In the genomic region with DNA sequence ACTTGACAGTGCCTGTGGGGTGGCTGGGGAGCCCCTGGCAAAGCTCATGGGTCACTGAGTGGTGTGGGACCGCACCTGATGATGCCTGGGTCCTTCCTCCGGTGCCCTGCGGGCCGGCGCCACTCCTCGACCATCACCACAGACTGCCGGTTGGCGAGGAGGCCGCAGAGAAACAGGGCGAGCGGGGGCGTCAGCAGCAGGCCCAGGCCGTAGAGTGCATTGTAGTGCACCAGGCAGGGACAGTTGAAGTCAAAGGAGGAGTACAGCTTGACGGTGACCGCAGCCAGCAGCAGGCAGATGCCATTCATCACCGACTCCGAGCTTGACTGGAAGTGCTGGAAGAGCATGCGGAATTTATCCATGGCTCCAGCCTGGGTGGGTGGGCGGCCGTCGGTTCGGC, we compare ENCODE assay signal across 21 cellular contexts. TPM values are rescaled to one million over a fixed set of nuclear protein-coding genes. Genes with fewer than 3 reads are reported as not detected.
"Had no signal": no experiment of that assay in that cellular context is flagged by ENCODE, and none has a peak within 500 bp of the region (broad histone marks: within the 10 kb centered on the region; RNA-seq: fewer than 3 reads in every experiment).

No MANE protein-coding gene starts in this region.

- H3K4me3 ChIP-seq: adrenal gland, SK-N-MC had no signal

- DNase-seq: activated CD4-positive, CD25-positive, alpha-beta regulatory T cell; activated CD8-positive, alpha-beta memory T cell treated with anti-CD3 and anti-CD28 coated beads, Interleukin-2, amount 50 U/mL, for 48 hours; activated CD8-positive, alpha-beta T cell treated with anti-CD3 and anti-CD28 coated beads for 36 hours; activated naive CD4-positive, alpha-beta T cell treated with anti-CD3 and anti-CD28 coated beads, Interleukin-2, amount 50 U/mL, for 16 hours; activated naive CD8-positive, alpha-beta T cell treated with anti-CD3 and anti-CD28 coated beads, Interleukin-2, amount 10 ng/mL, durations not matched to agents 7 days and 5 days; activated T-cell treated with anti-CD3 and anti-CD28 coated beads, Interleukin-2, amount 50 U/mL, for 1 hour; adrenal gland; anterior cingulate cortex; Kasumi-1; NCI-H1048; NCI-H1930; NCI-H2107; NCI-H2171 treated with DMSO at 0.1 percent for 48 hours; NCI-H226; T-helper 1 cell had no signal

- H3K4me3 Mint-ChIP-seq: activated CD8-positive, alpha-beta T cell treated with anti-CD3 and anti-CD28 coated beads for 36 hours; activated naive CD8-positive, alpha-beta T cell treated with anti-CD3 and anti-CD28 coated beads, Interleukin-2, amount 10 ng/mL, durations not matched to agents 7 days and 5 days had no signal

- H3K27me3 Mint-ChIP-seq: activated CD8-positive, alpha-beta T cell treated with anti-CD3 and anti-CD28 coated beads for 36 hours; activated naive CD8-positive, alpha-beta T cell treated with anti-CD3 and anti-CD28 coated beads, Interleukin-2, amount 10 ng/mL, durations not matched to agents 7 days and 5 days had no signal

- H3K27ac Mint-ChIP-seq: activated CD8-positive, alpha-beta T cell treated with anti-CD3 and anti-CD28 coated beads for 36 hours had no signal

- H3K27me3 ChIP-seq: adrenal gland had no signal

- H3K9me3 Mint-ChIP-seq: activated CD8-positive, alpha-beta T cell treated with anti-CD3 and anti-CD28 coated beads for 36 hours had no signal

- H3K9me3 ChIP-seq: adrenal gland had no signal

- H3K36me3 ChIP-seq: adrenal gland had no signal

- H3K27ac ChIP-seq: adrenal gland, SK-N-MC, VCaP had no signal

- ATAC-seq: activated CD8-positive, alpha-beta T cell treated with anti-CD3 and anti-CD28 coated beads for 36 hours had no signal

RNA-seq across cellular contexts. Expression of a gene that starts 0.4 kb away (rescaled TPM):
- total RNA-seq: activated CD8-positive, alpha-beta T cell treated with anti-CD3 and anti-CD28 coated beads for 36 hours; adrenal gland; cardiac septum; cerebellum; NCI-H460; T-helper 2 cell treated with Interferon-gamma antibody and Interleukin-4, amounts not matched to agents 100 ng/mL and 5 ng/mL, for 36 hours had no signal

RNA-seq across cellular contexts. Expression of a gene that starts 14.8 kb away (rescaled TPM):
- total RNA-seq: NCI-H460 had no signal

RNA-seq across cellular contexts. Expression of a gene that starts 20.0 kb away (rescaled TPM):
- total RNA-seq: activated CD8-positive, alpha-beta T cell treated with anti-CD3 and anti-CD28 coated beads for 36 hours; adrenal gland; cardiac septum; cerebellum; NCI-H460 had no signal
- polyA plus RNA-seq: adrenal gland had no signal
